ENCODE assay signal across 26 cellular contexts in the genomic region with DNA sequence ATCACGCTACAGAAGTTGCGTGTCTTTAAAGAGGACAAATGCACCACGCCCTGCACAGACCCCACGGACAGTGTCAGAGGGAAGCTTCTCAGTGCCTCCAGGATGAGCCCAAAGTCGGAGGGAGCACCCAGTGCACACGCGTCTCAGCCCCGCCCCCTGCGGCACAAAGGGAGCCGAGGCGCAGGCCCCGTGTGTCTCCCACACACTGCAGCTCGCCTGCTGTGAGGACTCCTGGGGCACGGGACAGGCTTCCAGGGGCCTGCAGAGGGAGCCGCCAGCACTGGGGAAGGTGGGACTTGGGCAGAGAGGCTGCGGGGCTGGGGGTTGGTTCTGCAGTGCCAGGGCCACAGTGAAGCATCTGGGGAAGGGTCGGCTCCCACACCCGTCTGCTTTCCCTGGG.
A peak's percentile ranks its signal among the peaks of the same experiment; 100 is the strongest.
DNase-seq lines count a peak whose midpoint lies in the region; ATAC-seq and TF ChIP-seq lines count a peak whose summit lies in the region.
"Had no signal": no experiment of that assay in that cellular context is flagged by ENCODE, and none has a peak within 500 bp of the region (broad histone marks: within the 10 kb centered on the region; RNA-seq: fewer than 3 reads in every experiment).

No MANE protein-coding gene starts in this region.

- H3K27me3 ChIP-seq in SK-N-SH (ENCODE audit: insufficient read depth) (no peaks in the 10 kb centered on the region), ovary (no peaks in the 10 kb centered on the region)
- H3K27me3 ChIP-seq: tibial nerve had no signal

- no peaks in the 10 kb centered on the region for H3K9me2 ChIP-seq in SK-N-SH

- WGBS in SK-N-SH (ENCODE audit: low lambda C conversion rate) = 64% methylated on average over 7 of the region's 18 CpGs
- 79 to 84% (median 81%) methylated on average over 17 to 18 of the region's 18 CpGs for WGBS in ovary, 3 donors

- no peak for TF ChIP-seq RAD21 in SK-N-SH (IDR thresholded peaks at IDR 0.05; ENCODE audit: low read length)

- DNase-seq in NCI-H82 (lab: John Stamatoyannopoulos, UW) (peak; percentile 55), NCI-H82 treated with DMSO at 0.1 percent for 48 hours (lab: John Stamatoyannopoulos, UW; ENCODE audit: unreplicated experiment) (no peak), HuH-7 (ENCODE audit: low spot score) (peak; percentile 17), SK-N-SH (peak; percentile 55), left kidney (ENCODE audit: low read depth, low spot score) (peak; percentile 42), ovary (no peak)
- DNase-seq in activated T-cell treated with anti-CD3 and anti-CD28 coated beads, Interleukin-2, amount 50 U/mL, for 48 hours = no peak
- DNase-seq: activated CD4-positive, alpha-beta T cell treated with anti-CD3 and anti-CD28 coated beads for 4 hours; activated naive CD4-positive, alpha-beta T cell; activated T-cell treated with anti-CD3 and anti-CD28 coated beads, Interleukin-2, amount 50 U/mL, for 4 hours; DMS53; glutamatergic neuron; HCEC 1CT; kidney; naive B cell; NCI-H2171 treated with DMSO at 0.1 percent for 48 hours; NCI-H524 treated with DMSO at 0.1 percent for 48 hours; occipital lobe; RPMI8226; T-helper 2 cell had no signal

- intact Hi-C loops in ovary (cut with DNase I) = no loop called here

- CTCF ChIA-PET in SK-N-SH (lab: Yijun Ruan, JAX) = interaction anchor here (1.0 to 1.3 kb wide), 2 partner anchors 9 to 161 kb away, joined by 5 read pairs; no protein-coding TSS in a partner anchor

- H3K4me2 ChIP-seq in SK-N-SH = no peak overlapping the region

- H3K4me1 ChIP-seq in SK-N-SH (ENCODE audit: control insufficient read depth in 1 of 2, insufficient read depth in 2 of 2, low read depth in 1 of 2, low read length in 1 of 2) = no peaks in the 10 kb centered on the region
- H3K4me1 ChIP-seq in ovary (ENCODE audit: insufficient read depth) = no peaks in the 10 kb centered on the region

- H3K27ac ChIP-seq in SK-N-SH (ENCODE audit: low read depth in 2 of 2, low read length in 1 of 2) (no peak overlapping the region), ovary (no peak overlapping the region)
- H3K27ac ChIP-seq: epithelial cell of prostate, SK-N-MC, skin epidermis, tibial nerve had no signal

- no peak overlapping the region for H3K9ac ChIP-seq in SK-N-SH

- ATAC-seq in GM18498 (IDR thresholded peaks at IDR 0.05; ENCODE audit: unreplicated experiment) = no peak
- ATAC-seq: activated T-cell treated with anti-CD3 and anti-CD28 coated beads, Interleukin-2, amount 50 U/mL, for 4 hours; CD8-positive, alpha-beta T cell had no signal

- TF ChIP-seq POLR2A in ovary (IDR thresholded peaks at IDR 0.05) = no peak

- TF ChIP-seq EP300 in SK-N-SH (IDR thresholded peaks at IDR 0.05; ENCODE audit: borderline replicate concordance in 1 of 2, low read depth in 1 of 2, low read length in 1 of 2) = no peak
- TF ChIP-seq EP300 in ovary (IDR thresholded peaks at IDR 0.05) = no peak

- H2AFZ ChIP-seq in SK-N-SH (ENCODE audit: low read depth) = no peak overlapping the region

- no peak overlapping the region for H3K4me3 ChIP-seq in SK-N-SH (ENCODE audit: low read depth in 2 of 2, low read length in 1 of 2)
- H3K4me3 ChIP-seq in ovary = no peak overlapping the region
- H3K4me3 ChIP-seq: SK-N-MC, skin epidermis, tibial nerve had no signal

- no peaks in the 10 kb centered on the region for H3K79me2 ChIP-seq in SK-N-SH (ENCODE audit: insufficient read depth)

- no peaks in the 10 kb centered on the region for H3K36me3 ChIP-seq in SK-N-SH (replicated peaks in 1 of 2; ENCODE audit: control insufficient read depth in 1 of 2, insufficient read depth in 2 of 2, low read length in 1 of 2)
- H3K36me3 ChIP-seq in ovary = no peaks in the 10 kb centered on the region

- H3F3A ChIP-seq in SK-N-SH (replicated peaks; ENCODE audit: insufficient read depth) = peaks cover 2% of the 10 kb centered on the region

- TF ChIP-seq CTCF in SK-N-SH (IDR thresholded peaks at IDR 0.05) (no peak), ovary (IDR thresholded peaks at IDR 0.05) (no peak)

- no peaks in the 10 kb centered on the region for H4K20me1 ChIP-seq in SK-N-SH (ENCODE audit: insufficient read depth)

- H3K9me3 ChIP-seq in SK-N-SH = no peaks in the 10 kb centered on the region
- no peaks in the 10 kb centered on the region for H3K9me3 ChIP-seq in ovary
- H3K9me3 ChIP-seq: tibial nerve had no signal

- POLR2A ChIA-PET in SK-N-SH (lab: Yijun Ruan, JAX) = no interaction called here

TF ChIP-seq in SK-N-SH, 30 proteins besides CTCF, POLR2A, EP300 and RAD21:
- TF ChIP-seq NRF1 (IDR thresholded peaks at IDR 0.05; ENCODE audit: low read depth, low read length) = no peak

Comparison
In these comparisons a context has a peak if more than half of its experiments do, and no peak if none do; other contexts are left out.
1. DNase-seq: peak in NCI-H82 (single experiment), HuH-7 (single experiment), SK-N-SH (single experiment) and left kidney (single experiment); none in NCI-H82 treated with DMSO at 0.1 percent for 48 hours (single experiment), activated T-cell treated with anti-CD3 and anti-CD28 coated beads, Interleukin-2, amount 50 U/mL, for 48 hours (0 of 2) and ovary (0 of 5).